ENCODE assay signal across 8 cellular contexts in the genomic region with DNA sequence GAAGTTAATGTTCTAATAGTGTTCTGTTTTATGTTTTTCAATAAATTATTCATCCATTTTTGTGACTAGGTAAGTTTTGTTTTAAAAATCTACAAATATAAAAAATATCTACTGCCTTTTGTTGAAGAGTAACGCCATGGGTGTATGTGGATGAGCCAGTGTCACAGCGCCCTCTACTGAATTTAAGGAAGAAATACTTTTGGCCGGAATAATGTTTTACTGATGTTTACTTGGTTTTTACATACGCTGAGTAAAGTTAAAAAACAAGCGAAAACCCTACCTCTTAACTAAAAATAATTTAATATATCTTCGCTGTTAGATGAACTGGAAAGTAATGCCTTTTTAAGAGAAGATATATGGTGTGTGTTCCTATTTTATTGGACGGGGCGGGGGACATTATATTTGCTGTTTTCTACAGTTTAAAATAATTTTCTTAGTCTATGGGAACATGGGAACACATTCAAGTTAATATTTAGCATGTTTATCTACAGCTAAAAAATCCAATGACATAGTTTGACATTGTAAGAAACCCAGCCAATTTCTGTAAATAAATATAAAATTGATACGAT.
DNase-seq lines count a peak whose midpoint lies in the region; ATAC-seq, FAIRE-seq and TF ChIP-seq lines count a peak whose summit lies in the region.

No MANE protein-coding gene starts in this region.

- 18% methylated on average over 9 of the region's 9 CpGs for WGBS in liver

- peak; percentile 96 to 98 for TF ChIP-seq RAD21 in liver (IDR thresholded peaks at IDR 0.05)

- FAIRE-seq in GM19239 (lab: Jason Lieb, UNC): peak; percentile 51

- no peaks in the 10 kb centered on the region for H3K9me3 ChIP-seq in NT2/D1 (ENCODE audit: insufficient read depth, low read length)
- H3K9me3 ChIP-seq in liver (ENCODE audit: control insufficient read depth in 4 of 4, low read length in 3 of 4): no peaks in the 10 kb centered on the region

- H3K9ac ChIP-seq in NT2/D1 (ENCODE audit: insufficient read length, low read depth): no peak overlapping the region
- H3K9ac ChIP-seq in liver (ENCODE audit: low read depth in 1 of 2, low read length in 2 of 2): no peak overlapping the region

- H3K27me3 ChIP-seq in NT2/D1 (ENCODE audit: insufficient read depth, insufficient read length) (no peaks in the 10 kb centered on the region), liver (ENCODE audit: control insufficient read depth in 4 of 4, insufficient read depth in 4 of 4, low read length in 3 of 4) (no peaks in the 10 kb centered on the region)

- peak; percentile 81 for ATAC-seq in HG03432 (IDR thresholded peaks at IDR 0.05; ENCODE audit: unreplicated experiment)

- DNase-seq in DMS53 (lab: John Stamatoyannopoulos, UW): peak; percentile 63
- peak; percentile 10 for DNase-seq in GM19239 (ENCODE audit: insufficient read length, low spot score)
- peak; percentile 18 for DNase-seq in NT2/D1 (ENCODE audit: low read depth, low spot score)
- peak; percentile 78 for DNase-seq in cerebellar cortex (ENCODE audit: low spot score)
- DNase-seq in stimulated activated CD8-positive, alpha-beta memory T cell treated with anti-CD3 and anti-CD28 coated beads, Interleukin-4, amount 100 ng/mL, for 48 hours: no peak
- DNase-seq in activated T-cell treated with anti-CD3 and anti-CD28 coated beads for 4 hours: no peak

- no peak overlapping the region for H3K27ac ChIP-seq in liver (ENCODE audit: low read depth in 1 of 2, low read length in 2 of 2)

- H3K4me3 ChIP-seq in NT2/D1 (ENCODE audit: insufficient read length, low read depth): no peak overlapping the region
- H3K4me3 ChIP-seq in liver (ENCODE audit: low read depth in 1 of 3, low read length in 3 of 3): no peak overlapping the region

- H3K36me3 ChIP-seq in NT2/D1 (ENCODE audit: insufficient read depth, insufficient read length, low read length) (peaks cover 4% of the 10 kb centered on the region), liver (ENCODE audit: control insufficient read depth in 4 of 4, insufficient read depth in 3 of 4, low read depth in 1 of 4, low read length in 3 of 4) (no peaks in the 10 kb centered on the region)

- peak; percentile 80 for TF ChIP-seq CTCF in liver (IDR thresholded peaks at IDR 0.05; ENCODE audit: low read depth, low read length, missing input control)

- H3K4me1 ChIP-seq in NT2/D1 (ENCODE audit: insufficient read depth, insufficient read length): no peaks in the 10 kb centered on the region
- H3K4me1 ChIP-seq in liver (ENCODE audit: control insufficient read depth in 4 of 4, insufficient read depth in 4 of 4, low read length in 3 of 4): peaks cover 0 to 5% (median 2%) of the 10 kb centered on the region in 4 donors

TF ChIP-seq in liver, 16 proteins besides CTCF, POLR2A, EP300 and RAD21:
- no peak for TF ChIP-seq GABPA (IDR thresholded peaks at IDR 0.05 in 1 of 2, conservative IDR thresholded peaks at IDR 0.05 in 1 of 2)
- TF ChIP-seq YY1 (IDR thresholded peaks at IDR 0.05): no peak
- no peak for TF ChIP-seq EGR1 (IDR thresholded peaks at IDR 0.05; ENCODE audit: low read depth in 2 of 2)
- no peak for TF ChIP-seq TAF1 (conservative IDR thresholded peaks at IDR 0.05)
- TF ChIP-seq, protein P1, sequence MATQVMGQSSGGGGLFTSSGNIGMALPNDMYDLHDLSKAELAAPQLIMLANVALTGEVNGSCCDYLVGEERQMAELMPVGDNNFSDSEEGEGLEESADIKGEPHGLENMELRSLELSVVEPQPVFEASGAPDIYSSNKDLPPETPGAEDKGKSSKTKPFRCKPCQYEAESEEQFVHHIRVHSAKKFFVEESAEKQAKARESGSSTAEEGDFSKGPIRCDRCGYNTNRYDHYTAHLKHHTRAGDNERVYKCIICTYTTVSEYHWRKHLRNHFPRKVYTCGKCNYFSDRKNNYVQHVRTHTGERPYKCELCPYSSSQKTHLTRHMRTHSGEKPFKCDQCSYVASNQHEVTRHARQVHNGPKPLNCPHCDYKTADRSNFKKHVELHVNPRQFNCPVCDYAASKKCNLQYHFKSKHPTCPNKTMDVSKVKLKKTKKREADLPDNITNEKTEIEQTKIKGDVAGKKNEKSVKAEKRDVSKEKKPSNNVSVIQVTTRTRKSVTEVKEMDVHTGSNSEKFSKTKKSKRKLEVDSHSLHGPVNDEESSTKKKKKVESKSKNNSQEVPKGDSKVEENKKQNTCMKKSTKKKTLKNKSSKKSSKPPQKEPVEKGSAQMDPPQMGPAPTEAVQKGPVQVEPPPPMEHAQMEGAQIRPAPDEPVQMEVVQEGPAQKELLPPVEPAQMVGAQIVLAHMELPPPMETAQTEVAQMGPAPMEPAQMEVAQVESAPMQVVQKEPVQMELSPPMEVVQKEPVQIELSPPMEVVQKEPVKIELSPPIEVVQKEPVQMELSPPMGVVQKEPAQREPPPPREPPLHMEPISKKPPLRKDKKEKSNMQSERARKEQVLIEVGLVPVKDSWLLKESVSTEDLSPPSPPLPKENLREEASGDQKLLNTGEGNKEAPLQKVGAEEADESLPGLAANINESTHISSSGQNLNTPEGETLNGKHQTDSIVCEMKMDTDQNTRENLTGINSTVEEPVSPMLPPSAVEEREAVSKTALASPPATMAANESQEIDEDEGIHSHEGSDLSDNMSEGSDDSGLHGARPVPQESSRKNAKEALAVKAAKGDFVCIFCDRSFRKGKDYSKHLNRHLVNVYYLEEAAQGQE (IDR thresholded peaks at IDR 0.05): no peak
- no peak for TF ChIP-seq FOXA1 (IDR thresholded peaks at IDR 0.05)
- TF ChIP-seq, protein P2, sequence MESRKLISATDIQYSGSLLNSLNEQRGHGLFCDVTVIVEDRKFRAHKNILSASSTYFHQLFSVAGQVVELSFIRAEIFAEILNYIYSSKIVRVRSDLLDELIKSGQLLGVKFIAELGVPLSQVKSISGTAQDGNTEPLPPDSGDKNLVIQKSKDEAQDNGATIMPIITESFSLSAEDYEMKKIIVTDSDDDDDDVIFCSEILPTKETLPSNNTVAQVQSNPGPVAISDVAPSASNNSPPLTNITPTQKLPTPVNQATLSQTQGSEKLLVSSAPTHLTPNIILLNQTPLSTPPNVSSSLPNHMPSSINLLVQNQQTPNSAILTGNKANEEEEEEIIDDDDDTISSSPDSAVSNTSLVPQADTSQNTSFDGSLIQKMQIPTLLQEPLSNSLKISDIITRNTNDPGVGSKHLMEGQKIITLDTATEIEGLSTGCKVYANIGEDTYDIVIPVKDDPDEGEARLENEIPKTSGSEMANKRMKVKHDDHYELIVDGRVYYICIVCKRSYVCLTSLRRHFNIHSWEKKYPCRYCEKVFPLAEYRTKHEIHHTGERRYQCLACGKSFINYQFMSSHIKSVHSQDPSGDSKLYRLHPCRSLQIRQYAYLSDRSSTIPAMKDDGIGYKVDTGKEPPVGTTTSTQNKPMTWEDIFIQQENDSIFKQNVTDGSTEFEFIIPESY (IDR thresholded peaks at IDR 0.05): no peak
- TF ChIP-seq NR2F2 (IDR thresholded peaks at IDR 0.05): no peak
- no peak for TF ChIP-seq SP1 (IDR thresholded peaks at IDR 0.05)
- TF ChIP-seq, protein P3, sequence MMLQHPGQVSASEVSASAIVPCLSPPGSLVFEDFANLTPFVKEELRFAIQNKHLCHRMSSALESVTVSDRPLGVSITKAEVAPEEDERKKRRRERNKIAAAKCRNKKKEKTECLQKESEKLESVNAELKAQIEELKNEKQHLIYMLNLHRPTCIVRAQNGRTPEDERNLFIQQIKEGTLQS (IDR thresholded peaks at IDR 0.05): no peak
- TF ChIP-seq RXRA (IDR thresholded peaks at IDR 0.05): no peak

Comparison
In these comparisons a context has a peak if more than half of its experiments do, and no peak if none do; other contexts are left out.
1. DNase-seq: peak in DMS53 (single experiment), GM19239 (single experiment), NT2/D1 (single experiment) and cerebellar cortex (single experiment); none in stimulated activated CD8-positive, alpha-beta memory T cell treated with anti-CD3 and anti-CD28 coated beads, Interleukin-4, amount 100 ng/mL, for 48 hours (single experiment) and activated T-cell treated with anti-CD3 and anti-CD28 coated beads for 4 hours (single experiment).